In the genomic region with DNA sequence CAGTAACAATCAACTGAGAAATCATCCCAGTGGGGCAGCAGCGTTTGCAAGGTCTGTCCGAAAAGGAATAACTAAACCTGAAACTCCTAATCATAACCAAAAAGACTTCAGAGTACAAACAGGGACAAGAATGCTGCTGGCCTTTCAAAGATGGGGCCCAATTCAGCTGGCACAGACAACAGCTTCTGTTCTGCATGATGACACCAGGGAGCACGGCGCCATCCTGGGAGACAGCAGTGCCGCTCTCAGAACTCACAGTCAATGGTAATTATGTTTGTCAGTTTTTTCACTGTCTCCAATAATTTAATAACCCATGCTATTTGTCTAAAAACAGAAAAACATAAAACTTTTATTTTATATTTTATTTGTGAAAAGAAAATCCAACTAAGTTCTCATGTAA, we compare ENCODE assay signal across 35 cellular contexts.
"Had no signal": no experiment of that assay in that cellular context is flagged by ENCODE, and none has a peak within 500 bp of the region (broad histone marks: within the 10 kb centered on the region; RNA-seq: fewer than 3 reads in every experiment).

No MANE protein-coding gene starts in this region.

- H3K27ac Mint-ChIP-seq: activated B cell treated with CpG ODN at 0.5 μM for 24 hours; activated CD4-positive, alpha-beta memory T cell treated with anti-CD3 and anti-CD28 coated beads for 36 hours; activated CD4-positive, alpha-beta T cell treated with anti-CD3 and anti-CD28 coated beads, Interleukin-2, amount 10 ng/mL, durations not matched to agents 24 days and 14 days; activated CD8-positive, alpha-beta T cell treated with anti-CD3 and anti-CD28 coated beads for 36 hours; activated naive CD4-positive, alpha-beta T cell treated with anti-CD3 and anti-CD28 coated beads for 36 hours; activated naive CD4-positive, alpha-beta T cell treated with anti-CD3 and anti-CD28 coated beads, Interleukin-2, amount 50 U/mL, for 72 hours; activated naive CD8-positive, alpha-beta T cell treated with anti-CD3 and anti-CD28 coated beads for 36 hours; activated T-cell treated with anti-CD3 and anti-CD28 coated beads, Interleukin-2, amount 50 U/mL, for 72 hours; activated T-helper 1 cell treated with anti-CD3 and anti-CD28 coated beads, Interleukin-12 subunit alpha, Interleukin-12 subunit beta, Interleukin-2, Interleukin-4 antibody, amounts not matched to agents 30 ng/mL and 10 ng/mL and 1 ng/mL, durations not matched to agents 14 hours and 24 hours and 36 hours; activated T-helper 17 cell treated with anti-CD3 and anti-CD28 coated beads, Interleukin-2, amount 50 U/mL, for 72 hours; T-helper 1 cell treated with Interleukin-12 subunit alpha and Interleukin-12 subunit beta and Interleukin-4 antibody, amounts not matched to agents 30 μg/mL and 1 μg/mL, for 36 hours; T-helper 2 cell treated with Interferon-gamma antibody and Interleukin-4, amounts not matched to agents 5 μg/mL and 100 μg/mL, for 36 hours had no signal

- H3K4me3 ChIP-seq: adrenal gland, body of pancreas, breast epithelium had no signal

- H3K27me3 Mint-ChIP-seq: activated B cell treated with CpG ODN at 0.5 μM for 24 hours; activated CD4-positive, alpha-beta memory T cell treated with anti-CD3 and anti-CD28 coated beads for 36 hours; activated CD4-positive, alpha-beta T cell treated with anti-CD3 and anti-CD28 coated beads, Interleukin-2, amount 10 ng/mL, durations not matched to agents 24 days and 14 days; activated CD8-positive, alpha-beta T cell treated with anti-CD3 and anti-CD28 coated beads for 36 hours; activated naive CD8-positive, alpha-beta T cell treated with anti-CD3 and anti-CD28 coated beads for 36 hours; activated T-helper 17 cell treated with anti-CD3 and anti-CD28 coated beads, Interleukin-2, amount 50 U/mL, for 72 hours had no signal

- H3K9me3 Mint-ChIP-seq: activated B cell treated with CpG ODN at 0.5 μM for 24 hours; activated CD4-positive, alpha-beta memory T cell treated with anti-CD3 and anti-CD28 coated beads for 36 hours; activated CD4-positive, alpha-beta T cell treated with anti-CD3 and anti-CD28 coated beads, Interleukin-2, amount 10 ng/mL, durations not matched to agents 24 days and 14 days; activated CD8-positive, alpha-beta T cell treated with anti-CD3 and anti-CD28 coated beads for 36 hours; activated naive CD4-positive, alpha-beta T cell treated with anti-CD3 and anti-CD28 coated beads for 36 hours; activated naive CD4-positive, alpha-beta T cell treated with anti-CD3 and anti-CD28 coated beads, Interleukin-2, amount 50 U/mL, for 72 hours; activated naive CD8-positive, alpha-beta T cell treated with anti-CD3 and anti-CD28 coated beads for 36 hours; activated T-cell treated with anti-CD3 and anti-CD28 coated beads, Interleukin-2, amount 50 U/mL, for 4 hours; activated T-cell treated with anti-CD3 and anti-CD28 coated beads, Interleukin-2, amount 50 U/mL, for 72 hours; activated T-helper 1 cell treated with anti-CD3 and anti-CD28 coated beads, Interleukin-12 subunit alpha, Interleukin-12 subunit beta, Interleukin-2, Interleukin-4 antibody, amounts not matched to agents 30 ng/mL and 10 ng/mL and 1 ng/mL, durations not matched to agents 14 hours and 24 hours and 36 hours; activated T-helper 17 cell treated with anti-CD3 and anti-CD28 coated beads, Interleukin-2, amount 50 U/mL, for 72 hours; T-helper 1 cell treated with Interleukin-12 subunit alpha and Interleukin-12 subunit beta and Interleukin-4 antibody, amounts not matched to agents 30 μg/mL and 1 μg/mL, for 36 hours; T-helper 2 cell treated with Interferon-gamma antibody and Interleukin-4, amounts not matched to agents 5 μg/mL and 100 μg/mL, for 36 hours had no signal

- H3K9me3 ChIP-seq: adrenal gland, body of pancreas, breast epithelium had no signal

- H3K4me1 ChIP-seq: adrenal gland, body of pancreas, breast epithelium had no signal

- DNase-seq: activated B cell treated with CpG ODN at 0.5 μM for 24 hours; activated CD4-positive, alpha-beta memory T cell treated with anti-CD3 and anti-CD28 coated beads for 36 hours; activated CD4-positive, alpha-beta T cell treated with anti-CD3 and anti-CD28 coated beads for 4 hours; activated CD4-positive, alpha-beta T cell treated with anti-CD3 and anti-CD28 coated beads, Interleukin-2, amount 10 ng/mL, durations not matched to agents 24 days and 14 days; activated CD4-positive, alpha-beta T cell treated with anti-CD3 and anti-CD28 coated beads, Interleukin-2, amount 50 U/mL, for 1 hour; activated CD4-positive, alpha-beta T cell treated with anti-CD3 and anti-CD28 coated beads, Interleukin-2, amount 50 U/mL, for 4 hours; activated CD4-positive, CD25-positive, alpha-beta regulatory T cell treated with anti-CD3 and anti-CD28 coated beads, Interleukin-2, amount 50 U/mL, for 72 hours; activated CD8-positive, alpha-beta memory T cell treated with anti-CD3 and anti-CD28 coated beads, Interleukin-2, amount 50 U/mL, for 4 hours; activated CD8-positive, alpha-beta T cell treated with anti-CD3 and anti-CD28 coated beads for 36 hours; activated effector memory CD4-positive, alpha-beta T cell treated with anti-CD3 and anti-CD28 coated beads, Interleukin-2, amount 50 U/mL, for 16 hours; activated gamma-delta T cell treated with Interleukin-2 at 50 U/mL for 16 hours; activated naive CD4-positive, alpha-beta T cell; activated naive CD4-positive, alpha-beta T cell treated with anti-CD3 and anti-CD28 coated beads for 36 hours; activated naive CD4-positive, alpha-beta T cell treated with anti-CD3 and anti-CD28 coated beads, Interleukin-2, amount 50 U/mL, for 16 hours; activated naive CD8-positive, alpha-beta T cell treated with anti-CD3 and anti-CD28 coated beads for 36 hours; activated T-cell treated with anti-CD3 and anti-CD28 coated beads for 4 hours; activated T-cell treated with anti-CD3 and anti-CD28 coated beads, Interleukin-2, amount 50 U/mL, for 1 hour; activated T-cell treated with anti-CD3 and anti-CD28 coated beads, Interleukin-2, amount 50 U/mL, for 4 hours; activated T-cell treated with anti-CD3 and anti-CD28 coated beads, Interleukin-2, amount 50 U/mL, for 72 hours; adrenal gland; amniotic stem cell; aorta; body of pancreas; brain microvascular endothelial cell; central memory CD4-positive, alpha-beta T cell; T-helper 1 cell; T-helper 2 cell; T-helper 9 cell had no signal

- ATAC-seq: activated CD8-positive, alpha-beta T cell treated with anti-CD3 and anti-CD28 coated beads for 36 hours; activated naive CD4-positive, alpha-beta T cell treated with anti-CD3 and anti-CD28 coated beads, Interleukin-2, amount 50 U/mL, for 72 hours; activated T-cell treated with anti-CD3 and anti-CD28 coated beads, Interleukin-2, amount 50 U/mL, for 4 hours; activated T-cell treated with anti-CD3 and anti-CD28 coated beads, Interleukin-2, amount 50 U/mL, for 72 hours; activated T-helper 17 cell treated with anti-CD3 and anti-CD28 coated beads, Interleukin-2, amount 50 U/mL, for 72 hours; body of pancreas had no signal

- H3K4me3 Mint-ChIP-seq: activated B cell treated with CpG ODN at 0.5 μM for 24 hours; activated CD4-positive, alpha-beta memory T cell treated with anti-CD3 and anti-CD28 coated beads for 36 hours; activated CD4-positive, alpha-beta T cell treated with anti-CD3 and anti-CD28 coated beads, Interleukin-2, amount 10 ng/mL, durations not matched to agents 24 days and 14 days; activated CD8-positive, alpha-beta T cell treated with anti-CD3 and anti-CD28 coated beads for 36 hours; activated naive CD4-positive, alpha-beta T cell treated with anti-CD3 and anti-CD28 coated beads for 36 hours; activated naive CD8-positive, alpha-beta T cell treated with anti-CD3 and anti-CD28 coated beads for 36 hours; activated T-cell treated with anti-CD3 and anti-CD28 coated beads, Interleukin-2, amount 50 U/mL, for 4 hours; activated T-cell treated with anti-CD3 and anti-CD28 coated beads, Interleukin-2, amount 50 U/mL, for 72 hours; activated T-helper 1 cell treated with anti-CD3 and anti-CD28 coated beads, Interleukin-12 subunit alpha, Interleukin-12 subunit beta, Interleukin-2, Interleukin-4 antibody, amounts not matched to agents 30 ng/mL and 10 ng/mL and 1 ng/mL, durations not matched to agents 14 hours and 24 hours and 36 hours; activated T-helper 17 cell treated with anti-CD3 and anti-CD28 coated beads, Interleukin-2, amount 50 U/mL, for 72 hours; T-helper 1 cell treated with Interleukin-12 subunit alpha and Interleukin-12 subunit beta and Interleukin-4 antibody, amounts not matched to agents 30 μg/mL and 1 μg/mL, for 36 hours; T-helper 2 cell treated with Interferon-gamma antibody and Interleukin-4, amounts not matched to agents 5 μg/mL and 100 μg/mL, for 36 hours had no signal

- H3K27ac ChIP-seq: adrenal gland, body of pancreas, brain microvascular endothelial cell, breast epithelium, VCaP had no signal

- H3K27me3 ChIP-seq: adrenal gland, body of pancreas, brain microvascular endothelial cell, breast epithelium had no signal
